ENCODE assay signal across 2 cellular contexts in genomic region chr18:48790869-48791635, GRCh38.
A peak's percentile ranks its signal among the peaks of the same experiment; 100 is the strongest.
TF ChIP-seq lines count a peak whose summit lies in the region.

No MANE protein-coding gene starts in this region.

TF ChIP-seq in GM12878, 131 proteins besides CTCF, POLR2A, EP300 and RAD21:
- TF ChIP-seq E2F8 (IDR thresholded peaks at IDR 0.05; ENCODE audit: low read depth, partially characterized antibody) (no peak), SPI1 (IDR thresholded peaks at IDR 0.05; ENCODE audit: borderline replicate concordance, insufficient read depth, low read depth, low read length) (0 out of 2 replicates have a peak, but pooled peaks have one; percentile 9), ZNF687 (IDR thresholded peaks at IDR 0.05) (peak; percentile 54; the same call in 1 of the 2 replicates)

TF ChIP-seq in SK-N-SH treated with all-trans-retinoic acid at 6 μM for 48 hours, 23 proteins besides CTCF, POLR2A, EP300 and RAD21 (continued from another document):
- TF ChIP-seq PATZ1 (CRISPR knock-in tag; IDR thresholded peaks at IDR 0.05; ENCODE audit: borderline replicate concordance) (no peak), ESRRG (CRISPR knock-in tag; IDR thresholded peaks at IDR 0.05) (no peak), TOX (CRISPR knock-in tag; IDR thresholded peaks at IDR 0.05; ENCODE audit: borderline replicate concordance) (no peak), ZNF565 (CRISPR knock-in tag; conservative IDR thresholded peaks at IDR 0.05; ENCODE audit: low read depth) (no peak), OSR1 (CRISPR knock-in tag; IDR thresholded peaks at IDR 0.05) (no peak), ZFP3 (CRISPR knock-in tag; IDR thresholded peaks at IDR 0.05) (no peak), CSDC2 (CRISPR knock-in tag; IDR thresholded peaks at IDR 0.05) (no peak)
- TF ChIP-seq, protein P1, sequence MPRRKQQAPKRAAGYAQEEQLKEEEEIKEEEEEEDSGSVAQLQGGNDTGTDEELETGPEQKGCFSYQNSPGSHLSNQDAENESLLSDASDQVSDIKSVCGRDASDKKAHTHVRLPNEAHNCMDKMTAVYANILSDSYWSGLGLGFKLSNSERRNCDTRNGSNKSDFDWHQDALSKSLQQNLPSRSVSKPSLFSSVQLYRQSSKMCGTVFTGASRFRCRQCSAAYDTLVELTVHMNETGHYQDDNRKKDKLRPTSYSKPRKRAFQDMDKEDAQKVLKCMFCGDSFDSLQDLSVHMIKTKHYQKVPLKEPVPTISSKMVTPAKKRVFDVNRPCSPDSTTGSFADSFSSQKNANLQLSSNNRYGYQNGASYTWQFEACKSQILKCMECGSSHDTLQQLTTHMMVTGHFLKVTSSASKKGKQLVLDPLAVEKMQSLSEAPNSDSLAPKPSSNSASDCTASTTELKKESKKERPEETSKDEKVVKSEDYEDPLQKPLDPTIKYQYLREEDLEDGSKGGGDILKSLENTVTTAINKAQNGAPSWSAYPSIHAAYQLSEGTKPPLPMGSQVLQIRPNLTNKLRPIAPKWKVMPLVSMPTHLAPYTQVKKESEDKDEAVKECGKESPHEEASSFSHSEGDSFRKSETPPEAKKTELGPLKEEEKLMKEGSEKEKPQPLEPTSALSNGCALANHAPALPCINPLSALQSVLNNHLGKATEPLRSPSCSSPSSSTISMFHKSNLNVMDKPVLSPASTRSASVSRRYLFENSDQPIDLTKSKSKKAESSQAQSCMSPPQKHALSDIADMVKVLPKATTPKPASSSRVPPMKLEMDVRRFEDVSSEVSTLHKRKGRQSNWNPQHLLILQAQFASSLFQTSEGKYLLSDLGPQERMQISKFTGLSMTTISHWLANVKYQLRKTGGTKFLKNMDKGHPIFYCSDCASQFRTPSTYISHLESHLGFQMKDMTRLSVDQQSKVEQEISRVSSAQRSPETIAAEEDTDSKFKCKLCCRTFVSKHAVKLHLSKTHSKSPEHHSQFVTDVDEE (CRISPR knock-in tag; IDR thresholded peaks at IDR 0.05) = no peak
- TF ChIP-seq, protein P2, sequence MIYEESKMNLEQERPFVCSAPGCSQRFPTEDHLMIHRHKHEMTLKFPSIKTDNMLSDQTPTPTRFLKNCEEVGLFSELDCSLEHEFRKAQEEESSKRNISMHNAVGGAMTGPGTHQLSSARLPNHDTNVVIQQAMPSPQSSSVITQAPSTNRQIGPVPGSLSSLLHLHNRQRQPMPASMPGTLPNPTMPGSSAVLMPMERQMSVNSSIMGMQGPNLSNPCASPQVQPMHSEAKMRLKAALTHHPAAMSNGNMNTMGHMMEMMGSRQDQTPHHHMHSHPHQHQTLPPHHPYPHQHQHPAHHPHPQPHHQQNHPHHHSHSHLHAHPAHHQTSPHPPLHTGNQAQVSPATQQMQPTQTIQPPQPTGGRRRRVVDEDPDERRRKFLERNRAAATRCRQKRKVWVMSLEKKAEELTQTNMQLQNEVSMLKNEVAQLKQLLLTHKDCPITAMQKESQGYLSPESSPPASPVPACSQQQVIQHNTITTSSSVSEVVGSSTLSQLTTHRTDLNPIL (CRISPR knock-in tag; IDR thresholded peaks at IDR 0.05; ENCODE audit: low read depth) = no peak
